Comparison of ENCODE assay signal across 9 cellular contexts in genomic region chr12:13103391-13104033, GRCh38. TPM values are rescaled to one million over a fixed set of nuclear protein-coding genes. Genes with fewer than 3 reads are reported as not detected.
DNase-seq lines count a peak whose midpoint lies in the region; ATAC-seq and TF ChIP-seq lines count a peak whose summit lies in the region.
"Had no signal": no experiment of that assay in that cellular context is flagged by ENCODE, and none has a peak within 500 bp of the region (broad histone marks: within the 10 kb centered on the region; RNA-seq: fewer than 3 reads in every experiment).

TSS of gene GSG1 (minus strand) at chr12:13103667. CDS start at chr12:13103512, 155 bp downstream.

- H3K4me3 ChIP-seq in left ventricle myocardium inferior, result no peak within 1 kb of the TSS
- no peak within 1 kb of the TSS for H3K4me3 ChIP-seq in muscle layer of duodenum (ENCODE audit: low read depth in 1 of 2, low read length in 2 of 2)

- peak within 1 kb of the TSS; percentile 96 for H3K27ac Mint-ChIP-seq in type B pancreatic cell

- TF ChIP-seq CTCF in left ventricle myocardium inferior (IDR thresholded peaks at IDR 0.05; ENCODE audit: borderline replicate concordance) (no peak), type B pancreatic cell (conservative IDR thresholded peaks at IDR 0.05) (no peak)

- peaks cover 36% of the 10 kb centered on the region for H3K4me1 ChIP-seq in left ventricle myocardium inferior
- peaks cover 0 to 22% of the 10 kb centered on the region in 2 donors for H3K4me1 ChIP-seq in muscle layer of duodenum (ENCODE audit: control insufficient read depth in 1 of 2, insufficient read depth in 2 of 2, low read length in 2 of 2)

- peaks cover 37% of the 10 kb centered on the region for H3K4me1 Mint-ChIP-seq in type B pancreatic cell (ENCODE audit: unreplicated experiment)

- H3K4me3 Mint-ChIP-seq in type B pancreatic cell, result peak within 1 kb of the TSS; percentile 86

- intact Hi-C loops in left ventricle myocardium inferior (cut with micrococcal nuclease) (loop anchor here (5.0 kb wide), 1 partner anchor 99 kb away; no protein-coding TSS in a partner anchor), Right ventricle myocardium inferior (cut with DNase I) (loop anchor here (10.0 kb wide), 1 partner anchor 319 kb away; the partner anchor contains the start of gene APOLD1)

- no peaks in the 10 kb centered on the region for H3K27me3 ChIP-seq in left ventricle myocardium inferior (ENCODE audit: low read depth)
- no peaks in the 10 kb centered on the region for H3K27me3 ChIP-seq in muscle layer of duodenum (ENCODE audit: low read depth, low read length)

- peaks cover 6% of the 10 kb centered on the region for H3K9me3 ChIP-seq in left ventricle myocardium inferior (replicated peaks)
- H3K9me3 ChIP-seq in muscle layer of duodenum (ENCODE audit: control insufficient read depth in 1 of 2, low read length in 2 of 2), result no peaks in the 10 kb centered on the region

- peaks cover 6% of the 10 kb centered on the region for H3K36me3 Mint-ChIP-seq in type B pancreatic cell

- H3K9me3 Mint-ChIP-seq in type B pancreatic cell, result no peaks in the 10 kb centered on the region

- ATAC-seq in Right ventricle myocardium inferior (no peak), HG03354 (IDR thresholded peaks at IDR 0.05; ENCODE audit: poor library complexity, severe bottlenecking, unreplicated experiment) (no peak)

- H3K27ac ChIP-seq in left ventricle myocardium inferior (replicated peaks) (peak within 1 kb of the TSS; percentile 93), muscle layer of duodenum (ENCODE audit: low read length) (peak within 1 kb of the TSS; percentile 10)

- DNase-seq in left ventricle myocardium inferior (no peak), Right ventricle myocardium inferior (ENCODE audit: missing footprints) (no peak), amniotic epithelial cell (ENCODE audit: low read depth) (peak; percentile 82), type B pancreatic cell (ENCODE audit: extremely low spot score, unreplicated experiment) (no peak), NCI-H526 (lab: John Stamatoyannopoulos, UW) (no peak), glomerular visceral epithelial cell (ENCODE audit: extremely low spot score) (no peak)
- DNase-seq: DMS153 had no signal

- no peaks in the 10 kb centered on the region for H3K27me3 Mint-ChIP-seq in type B pancreatic cell

- no peaks in the 10 kb centered on the region for H3K36me3 ChIP-seq in left ventricle myocardium inferior
- H3K36me3 ChIP-seq in muscle layer of duodenum (ENCODE audit: control insufficient read depth in 1 of 2, insufficient read depth in 2 of 2, low read length in 2 of 2), result peaks cover 0 to 17% of the 10 kb centered on the region in 2 donors

RNA-seq across cellular contexts. Expression of gene GSG1, which starts in this region (rescaled TPM):
- total RNA-seq in left ventricle myocardium inferior, result not detected
- total RNA-seq in Right ventricle myocardium inferior, result not detected
- total RNA-seq in type B pancreatic cell (ENCODE audit: low replicate concordance), result 0.36 and 2.0 TPM in 2 replicates
